ENCODE assay signal across 8 cellular contexts in genomic region chr4:8060632-8061031, GRCh38.
"Had no signal": no experiment of that assay in that cellular context is flagged by ENCODE, and none has a peak within 500 bp of the region (broad histone marks: within the 10 kb centered on the region; RNA-seq: fewer than 3 reads in every experiment).

No MANE protein-coding gene starts in this region.

- H3K4me1 Mint-ChIP-seq: GM23338, IgD-negative memory B cell had no signal

- H3K4me3 Mint-ChIP-seq: GM23338, H9, IgD-negative memory B cell had no signal

- H3K27ac ChIP-seq: HL-60 had no signal

- ATAC-seq: HepG2, K562 had no signal

- H3K4me2 ChIP-seq: GM23338 had no signal

- H3K36me3 Mint-ChIP-seq: IgD-negative memory B cell had no signal

- DNase-seq: H9, HCEC 1CT, KG1 had no signal

- H3K4me3 ChIP-seq: GM23338, K562 had no signal

- H3K27ac Mint-ChIP-seq: GM23338, H9, IgD-negative memory B cell had no signal

- H2AFZ ChIP-seq: GM23338 had no signal
